10 cellular contexts compared by ENCODE assay signal in the genomic region with DNA sequence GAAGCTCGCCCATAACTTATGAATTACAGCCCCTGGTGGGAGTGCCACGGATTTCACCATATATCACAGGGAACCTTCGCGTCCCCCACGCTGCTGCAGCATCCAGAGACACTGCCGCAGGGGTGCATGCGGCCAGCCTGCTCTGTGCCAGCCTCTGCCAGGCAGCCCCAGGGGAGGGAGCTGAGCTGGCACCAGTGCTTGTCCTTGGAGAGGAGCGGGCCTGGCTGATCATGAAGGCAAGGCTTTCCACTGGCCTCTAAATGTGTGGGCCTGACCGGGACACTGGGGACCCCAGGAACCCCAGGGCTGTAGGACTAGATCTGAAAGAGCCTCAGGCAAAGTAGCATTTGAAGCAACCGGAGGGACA.
DNase-seq lines count a peak whose midpoint lies in the region; ATAC-seq, FAIRE-seq and TF ChIP-seq lines count a peak whose summit lies in the region.
"Had no signal": no experiment of that assay in that cellular context is flagged by ENCODE, and none has a peak within 500 bp of the region (broad histone marks: within the 10 kb centered on the region; RNA-seq: fewer than 3 reads in every experiment).

No MANE protein-coding gene starts in this region.

- peak overlapping the region; percentile 63 for H3K27ac Mint-ChIP-seq in MCF 10A (ENCODE audit: low read depth, unreplicated experiment)

- H3K9ac ChIP-seq in Loucy (ENCODE audit: low read depth, low read length, poor library complexity, severe bottlenecking) (peak overlapping the region; percentile 20), keratinocyte (ENCODE audit: control insufficient read depth, extremely low read depth, insufficient read depth, low read length) (peak overlapping the region; percentile 45), skeletal muscle tissue (ENCODE audit: low read depth in 1 of 3, low read length in 3 of 3) (peak overlapping the region; percentile 40 to 81 (median 51))

- H3K4me3 ChIP-seq in Loucy (ENCODE audit: low read length, poor library complexity, severe bottlenecking) (no peak overlapping the region), keratinocyte (ENCODE audit: control insufficient read depth in 2 of 3, extremely low read depth in 1 of 3, insufficient read depth in 2 of 3, low read depth in 1 of 3, low read length in 3 of 3) (peak overlapping the region in 2 of 3 experiments; percentile 11 to 24), skeletal muscle tissue (ENCODE audit: low read length in 3 of 3) (peak overlapping the region in 2 of 3 donors; percentile 13 to 47)
- H3K4me3 ChIP-seq: GM12878 had no signal

- H3K79me2 ChIP-seq in Loucy (ENCODE audit: insufficient read depth, low read length): no peaks in the 10 kb centered on the region
- no peaks in the 10 kb centered on the region for H3K79me2 ChIP-seq in keratinocyte (ENCODE audit: control insufficient read depth, insufficient read depth, low read length)

- H4K20me1 ChIP-seq in Loucy (ENCODE audit: insufficient read depth, low read length, poor library complexity, severe bottlenecking) (no peaks in the 10 kb centered on the region), keratinocyte (ENCODE audit: control insufficient read depth, extremely low read depth, insufficient read depth, low read length) (peaks cover 6% of the 10 kb centered on the region)

- H3K9me2 ChIP-seq in Loucy (replicated peaks; ENCODE audit: low read depth, low read length): no peaks in the 10 kb centered on the region

- peak overlapping the region; percentile 14 for H3K4me2 ChIP-seq in Loucy (ENCODE audit: low read depth, low read length, poor library complexity, severe bottlenecking)
- H3K4me2 ChIP-seq in keratinocyte (ENCODE audit: control insufficient read depth, extremely low read depth, insufficient read depth, low read depth, low read length): peak overlapping the region; percentile 70

- peaks cover 49% of the 10 kb centered on the region for H3K4me1 Mint-ChIP-seq in MCF 10A (ENCODE audit: insufficient read depth, unreplicated experiment)

- H2AFZ ChIP-seq in Loucy (ENCODE audit: low read length): no peak overlapping the region
- no peak overlapping the region for H2AFZ ChIP-seq in keratinocyte (ENCODE audit: control insufficient read depth, low read length)

- H3K27me3 ChIP-seq in Loucy (ENCODE audit: insufficient read depth, low read length, poor library complexity, severe bottlenecking) (no peaks in the 10 kb centered on the region), keratinocyte (ENCODE audit: control insufficient read depth, extremely low read depth, insufficient read depth, low read length) (no peaks in the 10 kb centered on the region), skeletal muscle tissue (ENCODE audit: control insufficient read depth in 3 of 3, insufficient read depth in 3 of 3, low read length in 3 of 3) (peaks cover 0 to 5% (median 0%) of the 10 kb centered on the region in 3 donors)

- no peaks in the 10 kb centered on the region for H3K36me3 Mint-ChIP-seq in MCF 10A (ENCODE audit: insufficient read depth, unreplicated experiment)

- H3K9me1 ChIP-seq in keratinocyte (ENCODE audit: control insufficient read depth, extremely low read depth, insufficient read depth, low read length): no peaks in the 10 kb centered on the region

- intact Hi-C loops in MCF 10A (cut with micrococcal nuclease): loop anchor here (1.0 kb wide), 1 partner anchor 9 kb away; no protein-coding TSS in a partner anchor

- peak overlapping the region; percentile 77 for H3K27ac ChIP-seq in keratinocyte (ENCODE audit: control insufficient read depth, insufficient read depth, low read length)
- peak overlapping the region; percentile 79 for H3K27ac ChIP-seq in skeletal muscle tissue (ENCODE audit: low read depth, low read length)

- TF ChIP-seq CTCF in Loucy (conservative IDR thresholded peaks at IDR 0.05; ENCODE audit: low read length) (no peak), MCF 10A (IDR thresholded peaks at IDR 0.05; ENCODE audit: unreplicated experiment) (no peak), keratinocyte (optimal IDR thresholded peaks at IDR 0.05 in 1 of 3, IDR thresholded peaks at IDR 0.05 in 1 of 3, conservative IDR thresholded peaks at IDR 0.05 in 1 of 3; ENCODE audit: extremely low read depth in 1 of 3, insufficient read depth in 2 of 3, low read length in 3 of 3) (no peak)

- peak overlapping the region; percentile 36 for H3K4me3 Mint-ChIP-seq in MCF 10A (ENCODE audit: unreplicated experiment)

- no peaks in the 10 kb centered on the region for H3K9me3 Mint-ChIP-seq in MCF 10A (ENCODE audit: unreplicated experiment)

- CTCF ChIA-PET in MCF 10A (lab: Yijun Ruan, JAX): interaction anchor here (0.9 to 2.0 kb wide), 4 partner anchors 10 to 89 kb away, joined by 3 to 7 read pairs (median 7); no protein-coding TSS in a partner anchor

- no peak for ATAC-seq in HG03521 (IDR thresholded peaks at IDR 0.05; ENCODE audit: unreplicated experiment)
- ATAC-seq in GM21447 (IDR thresholded peaks at IDR 0.05; ENCODE audit: unreplicated experiment): no peak
- ATAC-seq in HG02798 (IDR thresholded peaks at IDR 0.05; ENCODE audit: poor library complexity, unreplicated experiment): no peak

- H3F3A ChIP-seq in Loucy (ENCODE audit: low read depth): no peaks in the 10 kb centered on the region

- H3K36me3 ChIP-seq in Loucy (ENCODE audit: insufficient read depth, low read length): no peaks in the 10 kb centered on the region
- peaks cover 0 to 2% of the 10 kb centered on the region in 2 experiments for H3K36me3 ChIP-seq in keratinocyte (ENCODE audit: control insufficient read depth in 2 of 2, extremely low read depth in 1 of 2, insufficient read depth in 2 of 2, low read length in 2 of 2)
- H3K36me3 ChIP-seq in skeletal muscle tissue (ENCODE audit: control insufficient read depth in 3 of 3, insufficient read depth in 3 of 3, low read length in 3 of 3): peaks cover 0 to 2% (median under 1%) of the 10 kb centered on the region in 3 donors

- H3K9me3 ChIP-seq in Loucy (ENCODE audit: insufficient read depth, low read depth, low read length) (no peaks in the 10 kb centered on the region), keratinocyte (ENCODE audit: control insufficient read depth, low read depth, low read length) (no peaks in the 10 kb centered on the region), skeletal muscle tissue (ENCODE audit: control insufficient read depth in 3 of 3, low read length in 3 of 3) (no peaks in the 10 kb centered on the region)

- FAIRE-seq in keratinocyte (lab: Jason Lieb, UNC): no peak
- FAIRE-seq: GM12878 had no signal

- DNase-seq in MCF 10A (ENCODE audit: unreplicated experiment) (peak; percentile 60), keratinocyte (ENCODE audit: low read depth, low spot score) (no peak)
- no peak for DNase-seq in stimulated activated CD8-positive, alpha-beta memory T cell treated with anti-CD3 and anti-CD28 coated beads, Interleukin-4, amount 100 ng/mL, for 48 hours
- DNase-seq: NCI-H1105 had no signal

- H3K27me3 Mint-ChIP-seq in MCF 10A (ENCODE audit: insufficient read depth, unreplicated experiment): no peaks in the 10 kb centered on the region

- no TSS peak for BruUV-seq in MCF 10A (replicated peaks; lab: Mats Ljungman, UMichigan)

- H3K4me1 ChIP-seq in Loucy (ENCODE audit: insufficient read depth, low read length, poor library complexity, severe bottlenecking): peaks cover 18% of the 10 kb centered on the region
- H3K4me1 ChIP-seq in keratinocyte (ENCODE audit: control insufficient read depth, extremely low read depth, insufficient read depth, low read length): peaks cover 31% of the 10 kb centered on the region
- peaks cover 41 to 67% (median 60%) of the 10 kb centered on the region in 3 donors for H3K4me1 ChIP-seq in skeletal muscle tissue (ENCODE audit: control insufficient read depth in 3 of 3, insufficient read depth in 3 of 3, low read length in 3 of 3)

- dilution Hi-C loops in keratinocyte (cut with MboI; ENCODE audit: extremely low pct_ligation_motif_present, low sequenced_read_pairs): no loop called here

- POLR2A ChIA-PET in MCF 10A (lab: Yijun Ruan, JAX): interaction anchor here (0.7 to 2.1 kb wide), 11 partner anchors 10 to 598 kb away, joined by 3 to 15 read pairs (median 4); partner anchors contain the start of gene ETFA
